Comparison of ENCODE assay signal across 17 cellular contexts in the genomic region with DNA sequence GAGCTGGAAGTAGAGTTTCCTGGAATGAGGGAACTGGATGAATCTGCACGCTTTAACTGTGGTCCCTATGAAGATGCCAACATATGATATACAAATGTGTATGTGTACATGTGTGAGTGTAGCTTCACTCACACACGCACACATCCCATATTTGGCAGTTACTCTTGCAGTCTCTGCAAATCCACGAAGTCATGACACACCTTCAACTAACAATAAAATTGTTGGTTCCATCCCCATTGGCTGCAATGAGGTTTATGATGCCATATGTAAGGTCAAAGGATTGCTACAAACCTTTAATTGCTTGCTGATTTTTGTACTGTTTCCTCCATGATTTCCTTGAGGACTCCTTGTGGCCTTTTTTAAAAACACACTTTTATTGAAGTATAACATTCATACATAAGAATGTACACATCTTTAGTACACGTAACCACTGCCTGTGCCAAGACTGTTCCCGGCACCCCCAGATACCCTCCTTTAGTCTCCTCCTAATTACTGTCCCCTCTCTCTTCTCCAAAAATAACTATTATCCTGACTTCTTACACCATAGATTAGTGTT. TPM values are rescaled to one million over a fixed set of nuclear protein-coding genes. Genes with fewer than 3 reads are reported as not detected.
A peak's percentile ranks its signal among the peaks of the same experiment; 100 is the strongest.
DNase-seq lines count a peak whose midpoint lies in the region; ATAC-seq, FAIRE-seq and TF ChIP-seq lines count a peak whose summit lies in the region.
"Had no signal": no experiment of that assay in that cellular context is flagged by ENCODE, and none has a peak within 500 bp of the region (broad histone marks: within the 10 kb centered on the region; RNA-seq: fewer than 3 reads in every experiment).

No MANE protein-coding gene starts in this region.

- H3K79me2 ChIP-seq in GM23248 (ENCODE audit: insufficient read depth) (peaks cover 94% of the 10 kb centered on the region), endothelial cell of umbilical vein (ENCODE audit: control insufficient read depth, insufficient read depth, low read length) (peaks cover 28% of the 10 kb centered on the region)

- FAIRE-seq in endothelial cell of umbilical vein (lab: Jason Lieb, UNC): no peak
- FAIRE-seq: D721Med, G401.6 had no signal

- in situ Hi-C loops in GM23248 (cut with MboI) (no loop called here), transverse colon (cut with MboI; ENCODE audit: low pct_ligation_motif_present in 1 of 4, low pct_unique_long_range_greater_than_20kb in 1 of 4, low sequenced_read_pairs in 3 of 4) (no loop called here)

- no peak overlapping the region for H3K27ac ChIP-seq in GM23248
- no peak overlapping the region for H3K27ac ChIP-seq in endothelial cell of umbilical vein (ENCODE audit: insufficient read depth, low read depth, low read length)
- H3K27ac ChIP-seq in transverse colon: peak overlapping the region; percentile 71 to 85 (median 83)
- H3K27ac ChIP-seq: body of pancreas, left lung, testis had no signal

- no peak for TF ChIP-seq EP300 in transverse colon (IDR thresholded peaks at IDR 0.05; ENCODE audit: low read depth)

- H3K9ac ChIP-seq in GM23248 (no peak overlapping the region), endothelial cell of umbilical vein (replicated peaks; ENCODE audit: extremely low read depth, insufficient read depth, low read length) (no peak overlapping the region)

- H3K9me3 ChIP-seq in GM23248 (ENCODE audit: low read depth) (no peaks in the 10 kb centered on the region), endothelial cell of umbilical vein (replicated peaks; ENCODE audit: control insufficient read depth, insufficient read depth, low read length) (no peaks in the 10 kb centered on the region), transverse colon (no peaks in the 10 kb centered on the region)
- H3K9me3 ChIP-seq: body of pancreas, left lung, testis had no signal

- H3K4me2 ChIP-seq in GM23248 (ENCODE audit: unreplicated experiment) (no peak overlapping the region), endothelial cell of umbilical vein (ENCODE audit: insufficient read depth, low read length) (peak overlapping the region; percentile 89)

- ATAC-seq in GM18909 (IDR thresholded peaks at IDR 0.05; ENCODE audit: poor library complexity, unreplicated experiment): no peak
- ATAC-seq: body of pancreas, esophagus mucosa, left lung had no signal

- H3K4me3 ChIP-seq in GM23248 (no peak overlapping the region), endothelial cell of umbilical vein (replicated peaks in 1 of 3; ENCODE audit: insufficient read depth in 1 of 3, low read depth in 1 of 3, low read length in 3 of 3) (no peak overlapping the region), transverse colon (peak overlapping the region in 1 of 4 donors; percentile 6)
- H3K4me3 ChIP-seq: body of pancreas, left lung, testis had no signal

- H3K9me2 ChIP-seq in GM23248 (ENCODE audit: insufficient read depth): 0 out of 2 replicates have a peak, but pooled peaks cover 4% of the 10 kb centered on the region

- CTCF ChIA-PET in endothelial cell of umbilical vein (lab: Charles Lee): interaction anchor here (0.9 to 1.6 kb wide), 14 partner anchors 12 to 73 kb away, joined by 3 to 27 read pairs (median 6); a partner anchor contains a TSS

- DNase-seq in GM23248 (peak; percentile 17), OCI-M1 (lab: John Stamatoyannopoulos, UW) (peak; percentile 22), endothelial cell of umbilical vein (ENCODE audit: low read depth, low spot score) (no peak), transverse colon (no peak), HK-2 (ENCODE audit: unreplicated experiment) (no peak)
- no peak for DNase-seq in stimulated activated naive CD4-positive, alpha-beta T cell (lab: John Stamatoyannopoulos, UW)
- DNase-seq: body of pancreas; HCEC 1CT; left lung; NCI-H1694 treated with DMSO at 0.1 percent for 48 hours; nucleus accumbens; stimulated activated CD4-positive, alpha-beta T cell treated with anti-CD3 and anti-CD28 coated beads, Interleukin-15, amount 100 ng/mL, for 24 hours; testis had no signal

- dilution Hi-C loops in endothelial cell of umbilical vein (cut with MboI; ENCODE audit: extremely low pct_ligation_motif_present, low sequenced_read_pairs): no loop called here

- H3K27me3 ChIP-seq in GM23248 (replicated peaks; ENCODE audit: insufficient read depth) (no peaks in the 10 kb centered on the region), endothelial cell of umbilical vein (ENCODE audit: control insufficient read depth in 2 of 2, insufficient read depth in 2 of 2, low read length in 2 of 2) (no peaks in the 10 kb centered on the region), transverse colon (no peaks in the 10 kb centered on the region)
- H3K27me3 ChIP-seq: body of pancreas, left lung, testis had no signal

- no peaks in the 10 kb centered on the region; the same call in 1 of the 2 replicates for H4K20me1 ChIP-seq in GM23248 (ENCODE audit: insufficient read depth)
- H4K20me1 ChIP-seq in endothelial cell of umbilical vein (replicated peaks; ENCODE audit: control insufficient read depth, extremely low read depth, insufficient read depth, low read length): peaks cover 3% of the 10 kb centered on the region

- POLR2A ChIA-PET in endothelial cell of umbilical vein (lab: Charles Lee): no interaction called here

- peaks cover 20% of the 10 kb centered on the region; the same call in 1 of the 2 replicates for H3F3A ChIP-seq in GM23248 (ENCODE audit: insufficient read depth)

- TF ChIP-seq POLR2A in endothelial cell of umbilical vein (IDR thresholded peaks at IDR 0.05; ENCODE audit: low read depth, low read length) (no peak), transverse colon (IDR thresholded peaks at IDR 0.05) (no peak)

- no TSS peak for BruUV-seq in endothelial cell of umbilical vein (replicated peaks; lab: Mats Ljungman, UMichigan)

- H2AFZ ChIP-seq in GM23248 (no peak overlapping the region), endothelial cell of umbilical vein (ENCODE audit: low read depth, low read length) (no peak overlapping the region)

- intact Hi-C loops in endothelial cell of umbilical vein (cut with micrococcal nuclease) (loop anchor here (1.0 to 2.0 kb wide), 2 partner anchors 15 to 60 kb away; no protein-coding TSS in a partner anchor), transverse colon (cut with DNase I; ENCODE audit: low total_unique reads) (no loop called here)

- WGBS in GM23248 (ENCODE audit: low coverage in 1 of 2, low lambda C conversion rate in 2 of 2, missing lambda C conversion rate in 2 of 2), 2 experiments: 77 to 79% methylated on average over 5 of the region's 5 CpGs
- WGBS in transverse colon (ENCODE audit: low coverage in 1 of 2), 2 donors: 48 to 54% methylated on average over 5 of the region's 5 CpGs

- H3K36me3 ChIP-seq in GM23248 (ENCODE audit: low read depth) (no peaks in the 10 kb centered on the region), endothelial cell of umbilical vein (ENCODE audit: control insufficient read depth in 2 of 2, extremely low read depth in 1 of 2, insufficient read depth in 2 of 2, low read length in 2 of 2) (no peaks in the 10 kb centered on the region), transverse colon (no peaks in the 10 kb centered on the region)
- H3K36me3 ChIP-seq: left lung had no signal

- no peak for TF ChIP-seq CTCF in endothelial cell of umbilical vein (IDR thresholded peaks at IDR 0.05; ENCODE audit: extremely low read depth in 1 of 2, insufficient read depth in 1 of 2, low read depth in 1 of 2, low read length in 2 of 2)
- peak; percentile 10 to 75 (median 29) for TF ChIP-seq CTCF in transverse colon (IDR thresholded peaks at IDR 0.05)

- H3K9me1 ChIP-seq in endothelial cell of umbilical vein (replicated peaks; ENCODE audit: control insufficient read depth, extremely low read depth, insufficient read depth, low read length): no peaks in the 10 kb centered on the region

- H3K4me1 ChIP-seq in GM23248 (ENCODE audit: insufficient read depth): peaks cover 16% of the 10 kb centered on the region; the same call in 1 of the 2 replicates
- H3K4me1 ChIP-seq in endothelial cell of umbilical vein (ENCODE audit: control insufficient read depth, extremely low read depth, insufficient read depth, low read length): peaks cover 26% of the 10 kb centered on the region
- H3K4me1 ChIP-seq in transverse colon: peaks cover 0 to 38% (median 18%) of the 10 kb centered on the region in 4 donors
- H3K4me1 ChIP-seq: left lung had no signal

TF ChIP-seq in endothelial cell of umbilical vein, 7 proteins besides CTCF, POLR2A, EP300 and RAD21:
- TF ChIP-seq FOS (IDR thresholded peaks at IDR 0.05; ENCODE audit: borderline replicate concordance, insufficient read depth, low read length): no peak
- TF ChIP-seq EZH2 (IDR thresholded peaks at IDR 0.05; ENCODE audit: borderline replicate concordance, low read depth, low read length, severe bottlenecking): no peak
- no peak for TF ChIP-seq JUN (IDR thresholded peaks at IDR 0.05; ENCODE audit: borderline replicate concordance, insufficient read depth, insufficient read length, low read depth)

RNA-seq across cellular contexts. Expression of a gene that starts 22.0 kb away (rescaled TPM):
- total RNA-seq in GM23248 (2014; rRNA removed; shearing (Covaris generic)): 99.5 and 103 TPM in 2 replicates
- polyA plus RNA-seq in GM23248 (2016; fragmentation: Nextera tagmentation; extraction: Ambion mirVana) (54.1 and 54.5 TPM in 2 replicates), endothelial cell of umbilical vein (34.8 and 37.8 TPM in 2 replicates)
- total RNA-seq in endothelial cell of umbilical vein (85.5 and 101 TPM in 2 replicates), transverse colon (100 to 1,000 TPM; 247 to 569 (median 444) TPM)
- polyA plus RNA-seq in endothelial cell of umbilical vein (2011; cell fraction: cytosol; rRNA removed): 56.3 and 56.6 TPM in 2 replicates
- polyA plus RNA-seq in endothelial cell of umbilical vein (2011; cell fraction: nucleus; rRNA removed): 44.8 and 49.7 TPM in 2 replicates
- 69.7 and 82.3 TPM in 2 replicates for polyA plus RNA-seq in endothelial cell of umbilical vein (2012)
- 111 and 138 TPM in 2 replicates for polyA minus RNA-seq in endothelial cell of umbilical vein
- polyA minus RNA-seq in endothelial cell of umbilical vein (2011; cell fraction: cytosol; rRNA and poly(A)+ RNA removed): not detected
- polyA minus RNA-seq in endothelial cell of umbilical vein (2011; cell fraction: nucleus; rRNA and poly(A)+ RNA removed): 149 and 254 TPM in 2 replicates

Comparison
In these comparisons a context has a peak if more than half of its experiments do, and no peak if none do; other contexts are left out.
1. DNase-seq: peak in GM23248 (single experiment) and OCI-M1 (single experiment); none in endothelial cell of umbilical vein (single experiment), transverse colon (single experiment), HK-2 (single experiment) and stimulated activated naive CD4-positive, alpha-beta T cell (0 of 6).
2. H3K27ac ChIP-seq: peak in transverse colon (4 of 4); none in GM23248 (single experiment) and endothelial cell of umbilical vein (single experiment).
3. CTCF ChIP-seq: peak in transverse colon (5 of 5); none in endothelial cell of umbilical vein (0 of 2).